Comparison of ENCODE assay signal across 1 cellular context in the genomic region with DNA sequence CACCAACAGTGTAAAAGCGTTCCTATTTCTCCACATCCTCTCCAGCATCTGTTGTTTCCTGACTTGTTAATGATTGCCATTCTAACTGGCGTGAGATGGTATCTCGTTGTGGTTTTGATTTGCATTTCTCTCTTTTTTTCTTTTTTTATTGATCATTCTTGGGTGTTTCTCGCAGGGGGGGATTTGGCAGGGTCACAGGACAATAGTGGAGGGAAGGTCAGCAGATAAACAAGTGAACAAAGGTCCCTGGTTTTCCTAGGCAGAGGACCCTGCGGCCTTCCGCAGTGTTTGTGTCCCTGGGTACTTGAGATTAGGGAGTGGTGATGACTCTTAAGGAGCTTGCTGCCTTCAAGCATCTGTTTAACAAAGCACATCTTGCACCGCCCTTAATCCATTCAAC.
A peak's percentile ranks its signal among the peaks of the same experiment; 100 is the strongest.
TF ChIP-seq lines count a peak whose summit lies in the region.

No MANE protein-coding gene starts in this region.

TF ChIP-seq in K562, 482 proteins besides CTCF, POLR2A, EP300 and RAD21:
- TF ChIP-seq ARID1B (IDR thresholded peaks at IDR 0.05) (peak; percentile 18; the same call in 1 of the 2 replicates), CBFA2T3 (IDR thresholded peaks at IDR 0.05) (peak; percentile 51; the same call in 1 of the 2 replicates), CBFA2T2 (conservative IDR thresholded peaks at IDR 0.05) (0 out of 2 replicates have a peak, but pooled peaks have one; percentile 9)
